Comparison of ENCODE assay signal across 32 cellular contexts in the genomic region with DNA sequence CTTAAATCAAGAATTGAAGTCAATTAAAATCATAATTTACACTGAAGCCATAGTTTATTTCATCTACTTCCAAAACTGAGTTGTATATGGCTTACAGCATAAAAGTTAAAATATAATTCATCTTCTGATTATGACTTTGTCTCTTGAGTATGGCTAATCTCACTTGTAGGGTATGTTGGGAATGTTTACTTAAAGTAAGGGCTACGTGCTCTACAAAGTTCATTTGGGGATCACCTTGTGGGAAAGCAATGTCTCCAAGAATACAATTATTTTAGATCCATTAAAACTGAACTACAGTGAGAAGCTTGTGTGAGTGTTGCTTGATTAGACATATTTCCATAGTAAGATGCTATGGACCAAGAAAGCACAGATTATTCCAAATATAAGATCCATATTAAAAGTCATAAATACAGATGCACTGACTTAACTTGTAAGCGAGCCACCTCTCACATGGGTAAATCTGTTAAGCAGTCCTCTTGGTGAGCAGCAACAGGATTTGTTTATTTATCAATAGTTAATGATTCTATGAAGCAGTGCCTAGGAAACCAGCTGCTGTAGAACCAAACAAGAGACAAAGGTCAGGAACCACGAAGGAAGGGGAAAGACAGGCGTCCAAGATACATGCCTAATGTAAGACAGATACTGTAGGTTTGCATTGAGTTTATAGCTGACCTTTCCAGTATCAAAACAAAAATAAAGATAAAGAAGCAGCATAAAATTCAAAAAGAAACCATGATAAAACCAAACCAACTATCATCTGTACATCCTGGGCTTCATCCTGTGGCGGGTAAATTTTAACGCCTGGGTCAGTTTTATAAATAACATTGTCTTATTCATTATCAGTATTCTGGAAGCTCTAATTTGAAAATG. TPM values are rescaled to one million over a fixed set of nuclear protein-coding genes. Genes with fewer than 3 reads are reported as not detected.
DNase-seq lines count a peak whose midpoint lies in the region; ATAC-seq, FAIRE-seq and TF ChIP-seq lines count a peak whose summit lies in the region.
"Had no signal": no experiment of that assay in that cellular context is flagged by ENCODE, and none has a peak within 500 bp of the region (broad histone marks: within the 10 kb centered on the region; RNA-seq: fewer than 3 reads in every experiment).

No MANE protein-coding gene starts in this region.

- H3K27me3 ChIP-seq in Caco-2 (replicated peaks; ENCODE audit: control insufficient read depth, insufficient read depth, low read length) (no peaks in the 10 kb centered on the region), kidney epithelial cell (ENCODE audit: control insufficient read depth, insufficient read depth, low read length) (no peaks in the 10 kb centered on the region), pancreas (no peaks in the 10 kb centered on the region)
- H3K27me3 ChIP-seq: BLaER1, neural progenitor cell had no signal

- peaks cover 16% of the 10 kb centered on the region for H3K4me1 Mint-ChIP-seq in Caco-2 (ENCODE audit: low read depth, unreplicated experiment)
- H3K4me1 Mint-ChIP-seq in stimulated activated naive CD8-positive, alpha-beta T cell treated with anti-CD3 and anti-CD28 coated beads, Interleukin-15, amount 100 ng/mL, for 72 hours, result no peaks in the 10 kb centered on the region
- H3K4me1 Mint-ChIP-seq: activated B cell treated with CpG ODN at 0.5 μM for 24 hours, neural progenitor cell had no signal

- H3K36me3 ChIP-seq in Caco-2 (ENCODE audit: control insufficient read depth, insufficient read depth, low read length) (no peaks in the 10 kb centered on the region), kidney epithelial cell (ENCODE audit: control insufficient read depth, insufficient read depth, low read length) (no peaks in the 10 kb centered on the region), pancreas (no peaks in the 10 kb centered on the region)
- H3K36me3 ChIP-seq: BLaER1, lower lobe of right lung, neural progenitor cell, prostate gland had no signal

- DNase-seq in Caco-2, result peak; percentile 25 to 27
- DNase-seq in LoVo (ENCODE audit: low spot score), result peak; percentile 82
- DNase-seq in kidney epithelial cell (ENCODE audit: low read depth), result peak; percentile 14
- DNase-seq in pancreas, result peak in 2 of 6 donors; percentile 11 to 16
- no peak for DNase-seq in stimulated activated naive CD8-positive, alpha-beta T cell treated with anti-CD3 and anti-CD28 coated beads, Interleukin-15, amount 100 ng/mL, for 72 hours
- DNase-seq in pons (ENCODE audit: low spot score), result no peak
- DNase-seq in EL, result no peak
- DNase-seq: activated B cell treated with CpG ODN at 0.5 μM for 24 hours; activated CD4-positive, alpha-beta memory T cell treated with anti-CD3 and anti-CD28 coated beads for 36 hours; activated effector memory CD4-positive, alpha-beta T cell treated with anti-CD3 and anti-CD28 coated beads, Interleukin-2, amount 50 U/mL, for 16 hours; COR-L47; effector CD4-positive, alpha-beta T cell; erythroblast; H7; head of caudate nucleus; lower lobe of right lung; NCI-H1048; NCI-H187 treated with DMSO at 0.1 percent for 48 hours; NCI-H748 treated with DMSO at 0.1 percent for 48 hours; Right ventricle myocardium superior; T1000 had no signal

- ATAC-seq in pancreas (peak; percentile 85 to 93 (median 88)), GM18870 (IDR thresholded peaks at IDR 0.05; ENCODE audit: unreplicated experiment) (no peak)
- ATAC-seq in stimulated activated naive CD8-positive, alpha-beta T cell treated with anti-CD3 and anti-CD28 coated beads, Interleukin-15, amount 100 ng/mL, for 72 hours, result no peak

- peak overlapping the region; percentile 58 for H3K27ac Mint-ChIP-seq in Caco-2 (ENCODE audit: unreplicated experiment)
- H3K27ac Mint-ChIP-seq in stimulated activated naive CD8-positive, alpha-beta T cell treated with anti-CD3 and anti-CD28 coated beads, Interleukin-15, amount 100 ng/mL, for 72 hours, result no peak overlapping the region
- H3K27ac Mint-ChIP-seq: activated B cell treated with CpG ODN at 0.5 μM for 24 hours; activated CD4-positive, alpha-beta memory T cell treated with anti-CD3 and anti-CD28 coated beads for 36 hours; neural progenitor cell had no signal

- H3K27ac ChIP-seq in pancreas, result peak overlapping the region in 1 of 4 donors; percentile 3
- H3K27ac ChIP-seq: BLaER1, lower lobe of right lung, neural progenitor cell, prostate gland had no signal

- H3K9me3 Mint-ChIP-seq in Caco-2 (ENCODE audit: unreplicated experiment), result no peaks in the 10 kb centered on the region
- no peaks in the 10 kb centered on the region for H3K9me3 Mint-ChIP-seq in stimulated activated naive CD8-positive, alpha-beta T cell treated with anti-CD3 and anti-CD28 coated beads, Interleukin-15, amount 100 ng/mL, for 72 hours
- H3K9me3 Mint-ChIP-seq: activated B cell treated with CpG ODN at 0.5 μM for 24 hours; activated CD4-positive, alpha-beta memory T cell treated with anti-CD3 and anti-CD28 coated beads for 36 hours; neural progenitor cell had no signal

- peak overlapping the region; percentile 14 for H3K4me3 Mint-ChIP-seq in Caco-2 (ENCODE audit: unreplicated experiment)
- no peak overlapping the region for H3K4me3 Mint-ChIP-seq in stimulated activated naive CD8-positive, alpha-beta T cell treated with anti-CD3 and anti-CD28 coated beads, Interleukin-15, amount 100 ng/mL, for 72 hours
- H3K4me3 Mint-ChIP-seq: activated B cell treated with CpG ODN at 0.5 μM for 24 hours; activated CD4-positive, alpha-beta memory T cell treated with anti-CD3 and anti-CD28 coated beads for 36 hours; neural progenitor cell had no signal

- CTCF ChIA-PET in Caco-2 (lab: Charles Lee), result no interaction called here

- no peaks in the 10 kb centered on the region for H3K36me3 Mint-ChIP-seq in Caco-2 (ENCODE audit: insufficient read depth, unreplicated experiment)
- H3K36me3 Mint-ChIP-seq: activated CD4-positive, alpha-beta memory T cell treated with anti-CD3 and anti-CD28 coated beads for 36 hours; neural progenitor cell had no signal

- 26 to 32% methylated on average over 6 of the region's 6 CpGs for WGBS in pancreas, 2 donors

- H3K4me3 ChIP-seq in Caco-2 (ENCODE audit: low read depth, low read length) (no peak overlapping the region), kidney epithelial cell (ENCODE audit: low read depth, low read length) (no peak overlapping the region), pancreas (no peak overlapping the region)
- H3K4me3 ChIP-seq: BLaER1, lower lobe of right lung, neural progenitor cell, prostate gland had no signal

- no peak for FAIRE-seq in pancreas (lab: Jason Lieb, UNC)
- FAIRE-seq: GM12891 had no signal

- POLR2A ChIA-PET in Caco-2 (lab: Charles Lee), result no interaction called here

- no peaks in the 10 kb centered on the region for H3K27me3 Mint-ChIP-seq in Caco-2 (ENCODE audit: insufficient read depth, unreplicated experiment)
- H3K27me3 Mint-ChIP-seq in stimulated activated naive CD8-positive, alpha-beta T cell treated with anti-CD3 and anti-CD28 coated beads, Interleukin-15, amount 100 ng/mL, for 72 hours, result peaks cover 5% of the 10 kb centered on the region
- H3K27me3 Mint-ChIP-seq: activated B cell treated with CpG ODN at 0.5 μM for 24 hours; activated CD4-positive, alpha-beta memory T cell treated with anti-CD3 and anti-CD28 coated beads for 36 hours had no signal

- intact Hi-C loops in Caco-2 (cut with micrococcal nuclease; ENCODE audit: unreplicated experiment), result loop anchor here (10.0 kb wide), 1 partner anchor 197 kb away; no protein-coding TSS in a partner anchor
- intact Hi-C loops in pancreas (cut with DNase I), result no loop called here

- no TSS peak for BruUV-seq in Caco-2 (replicated peaks; lab: Mats Ljungman, UMichigan)

- peaks cover 24% of the 10 kb centered on the region for H3K4me1 ChIP-seq in Caco-2
- peaks cover 0 to 17% (median 11%) of the 10 kb centered on the region in 3 donors for H3K4me1 ChIP-seq in pancreas
- H3K4me1 ChIP-seq: BLaER1, neural progenitor cell, prostate gland had no signal

- H3K9me3 ChIP-seq in Caco-2 (no peaks in the 10 kb centered on the region), pancreas (no peaks in the 10 kb centered on the region)
- H3K9me3 ChIP-seq: BLaER1, lower lobe of right lung, prostate gland had no signal

- no peak for TF ChIP-seq CTCF in Caco-2 (IDR thresholded peaks at IDR 0.05; ENCODE audit: insufficient read depth in 1 of 2, low read depth in 1 of 2, low read length in 1 of 2, severe bottlenecking in 1 of 2, unreplicated experiment in 1 of 2)
- TF ChIP-seq CTCF in kidney epithelial cell (IDR thresholded peaks at IDR 0.05; ENCODE audit: insufficient read depth, low read length, poor library complexity, severe bottlenecking), result no peak
- no peak for TF ChIP-seq CTCF in pancreas (IDR thresholded peaks at IDR 0.05)

RNA-seq across cellular contexts. Expression of a gene that starts 24.8 kb away (rescaled TPM):
- total RNA-seq in Caco-2 (2022), result not detected in 2 replicates
- total RNA-seq in kidney epithelial cell, result not detected in 2 replicates
- not detected for total RNA-seq in pancreas
- not detected for polyA plus RNA-seq in pancreas
- total RNA-seq: activated B cell treated with CpG ODN at 0.5 μM for 24 hours; activated CD4-positive, alpha-beta memory T cell treated with anti-CD3 and anti-CD28 coated beads for 36 hours; cerebellum; Daoy; fibroblast of villous mesenchyme; H7; LHCN-M2; lower lobe of right lung; OCI-LY7; Right ventricle myocardium superior had no signal
- polyA plus RNA-seq: urinary bladder had no signal

RNA-seq across cellular contexts. Expression of a gene that starts 46.1 kb away (rescaled TPM):
- total RNA-seq in Caco-2 (2022) (0.14 TPM in 1 of 2 replicates, not detected in the other), kidney epithelial cell (0.14 and 0.67 TPM in 2 replicates), pancreas (not detected)
- under 1 TPM in 1 of 2 donors, not detected in 1; 0.02 TPM for polyA plus RNA-seq in pancreas
- total RNA-seq: activated B cell treated with CpG ODN at 0.5 μM for 24 hours; activated CD4-positive, alpha-beta memory T cell treated with anti-CD3 and anti-CD28 coated beads for 36 hours; cerebellum; Daoy; H7; LHCN-M2; lower lobe of right lung; OCI-LY7; Right ventricle myocardium superior had no signal

Comparison
In these comparisons a context has a peak if more than half of its experiments do, and no peak if none do; other contexts are left out.
1. DNase-seq: peak in Caco-2 (2 of 2), LoVo (single experiment) and kidney epithelial cell (single experiment); none in stimulated activated naive CD8-positive, alpha-beta T cell treated with anti-CD3 and anti-CD28 coated beads, Interleukin-15, amount 100 ng/mL, for 72 hours (0 of 2), pons (single experiment) and EL (single experiment).
2. ATAC-seq: peak in pancreas (4 of 4); none in stimulated activated naive CD8-positive, alpha-beta T cell treated with anti-CD3 and anti-CD28 coated beads, Interleukin-15, amount 100 ng/mL, for 72 hours (single experiment) and GM18870 (single experiment).